Comparison of ENCODE assay signal across 1 cellular context in genomic region chr22:27239520-27239919, GRCh38.
A peak's percentile ranks its signal among the peaks of the same experiment; 100 is the strongest.
TF ChIP-seq lines count a peak whose summit lies in the region.

No MANE protein-coding gene starts in this region.

TF ChIP-seq in HEK293, 187 proteins besides CTCF, POLR2A, EP300 and RAD21 (continued from another document):
- TF ChIP-seq ZBTB20 (tag by site-specific recombination; IDR thresholded peaks at IDR 0.05) (peak; percentile 28; the same call in 1 of the 2 replicates), ZSCAN16 (tag by site-specific recombination; IDR thresholded peaks at IDR 0.05) (no peak), ZNF157 (tag by site-specific recombination; IDR thresholded peaks at IDR 0.05) (no peak), ZFHX2 (tag by site-specific recombination; conservative IDR thresholded peaks at IDR 0.05) (no peak)
